8 cellular contexts compared by ENCODE assay signal in the genomic region with DNA sequence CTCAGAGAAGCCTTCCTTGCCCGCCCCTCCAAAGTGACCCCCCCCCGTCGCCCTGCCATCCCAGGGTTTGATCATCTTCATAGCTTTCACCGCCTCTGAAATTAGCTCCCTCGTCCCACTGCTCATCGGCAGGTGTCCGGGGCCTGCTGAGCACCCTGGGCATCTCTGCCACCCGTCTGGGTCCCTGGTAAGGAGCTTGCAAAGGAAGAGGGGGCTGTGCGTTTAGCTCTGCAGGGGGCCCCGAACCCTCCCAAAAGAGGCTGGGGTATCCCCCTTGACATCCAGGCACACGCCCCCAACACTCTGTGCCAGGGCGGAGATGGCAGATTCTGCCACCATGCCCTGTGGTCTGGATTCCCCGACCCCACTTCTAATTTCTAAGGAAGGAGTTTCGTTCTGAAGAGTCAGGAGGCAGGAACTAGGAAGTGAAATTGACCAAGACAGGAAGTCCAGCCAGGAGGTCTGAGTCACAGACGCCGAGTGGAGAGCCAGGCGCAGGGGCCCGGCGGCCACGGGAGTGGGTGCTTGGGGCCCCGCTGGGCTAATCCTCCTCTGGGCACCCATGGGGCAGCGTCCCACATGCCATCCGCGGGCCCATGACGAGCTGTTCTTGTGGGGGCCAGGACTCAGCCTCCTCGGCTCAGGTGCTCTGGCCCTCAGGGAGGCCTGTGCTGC.
DNase-seq lines count a peak whose midpoint lies in the region; ATAC-seq and TF ChIP-seq lines count a peak whose summit lies in the region.

No MANE protein-coding gene starts in this region.

- H3K27ac ChIP-seq in smooth muscle cell (ENCODE audit: low read depth): peak overlapping the region; percentile 90
- no peak overlapping the region for H3K27ac ChIP-seq in effector memory CD4-positive, alpha-beta T cell (ENCODE audit: insufficient read depth, low read length, poor library complexity, severe bottlenecking)

- peaks cover 31% of the 10 kb centered on the region for H3K4me1 ChIP-seq in smooth muscle cell (ENCODE audit: low read depth)
- peaks cover 15% of the 10 kb centered on the region for H3K4me1 ChIP-seq in effector memory CD4-positive, alpha-beta T cell (ENCODE audit: control insufficient read depth, insufficient read depth, low read length, poor library complexity, severe bottlenecking)

- DNase-seq in GM10266 (ENCODE audit: extremely low spot score): peak; percentile 63
- DNase-seq in T-cell: peak in 1 of 34 experiments; percentile 33
- peak; percentile 81 for DNase-seq in glomerular visceral epithelial cell (ENCODE audit: extremely low spot score)
- no peak for DNase-seq in smooth muscle cell (lab: John Stamatoyannopoulos, UW; ENCODE audit: unreplicated experiment)
- no peak for DNase-seq in SHP77 treated with DMSO at 0.1 percent for 48 hours (lab: John Stamatoyannopoulos, UW)
- DNase-seq in effector memory CD4-positive, alpha-beta T cell: no peak
- no peak for DNase-seq in activated gamma-delta T cell treated with Interleukin-2 at 50 U/mL for 16 hours

- H3K27ac Mint-ChIP-seq in T-cell: peak overlapping the region in 1 of 2 donors; percentile 88

- peak overlapping the region; percentile 44 to 69 (median 50) for H3K4me3 Mint-ChIP-seq in T-cell

- peaks cover 33 to 39% (median 35%) of the 10 kb centered on the region in 3 donors for H3K4me1 Mint-ChIP-seq in T-cell

- no peaks in the 10 kb centered on the region for H3K9me3 Mint-ChIP-seq in T-cell

- H3K27me3 ChIP-seq in smooth muscle cell (ENCODE audit: low read depth): no peaks in the 10 kb centered on the region
- no peaks in the 10 kb centered on the region for H3K27me3 ChIP-seq in effector memory CD4-positive, alpha-beta T cell (replicated peaks; ENCODE audit: control insufficient read depth, insufficient read depth, low read length, poor library complexity, severe bottlenecking)

- H3K36me3 ChIP-seq in smooth muscle cell (ENCODE audit: low read depth): no peaks in the 10 kb centered on the region
- peaks cover 25% of the 10 kb centered on the region for H3K36me3 ChIP-seq in effector memory CD4-positive, alpha-beta T cell (ENCODE audit: control insufficient read depth, insufficient read depth, low read length)

- no peak overlapping the region for H3K4me3 ChIP-seq in smooth muscle cell
- H3K4me3 ChIP-seq in effector memory CD4-positive, alpha-beta T cell (ENCODE audit: insufficient read depth, low read depth, low read length, poor library complexity, severe bottlenecking): no peak overlapping the region

- peak overlapping the region; percentile 44 for H3K4me2 ChIP-seq in smooth muscle cell

- H3K9me3 ChIP-seq in smooth muscle cell (replicated peaks; ENCODE audit: low read depth): no peaks in the 10 kb centered on the region
- no peaks in the 10 kb centered on the region for H3K9me3 ChIP-seq in effector memory CD4-positive, alpha-beta T cell (ENCODE audit: control insufficient read depth, low read length)

- CTCF ChIA-PET in T-cell (lab: Charles Lee): no interaction called here

- peaks cover 43% of the 10 kb centered on the region for H3F3A ChIP-seq in smooth muscle cell (ENCODE audit: low read depth)

- TF ChIP-seq CTCF in GM10266 (IDR thresholded peaks at IDR 0.05; ENCODE audit: control insufficient read depth, insufficient read depth, low read depth, missing control alignments): no peak
- TF ChIP-seq CTCF in smooth muscle cell (IDR thresholded peaks at IDR 0.05; ENCODE audit: borderline replicate concordance, insufficient read depth, poor library complexity, severe bottlenecking): no peak

- peaks cover 27% of the 10 kb centered on the region for H3K79me2 ChIP-seq in smooth muscle cell (ENCODE audit: low read depth)

- H4K20me1 ChIP-seq in smooth muscle cell (ENCODE audit: low read depth): peaks cover 95% of the 10 kb centered on the region

- ATAC-seq in HG02981 (IDR thresholded peaks at IDR 0.05; ENCODE audit: unreplicated experiment) (peak; percentile 36), T-cell (replicated peaks in 1 of 4) (no peak)

- WGBS in smooth muscle cell (ENCODE audit: low lambda C conversion rate): 60% methylated on average over 24 of the region's 26 CpGs

- POLR2A ChIA-PET in T-cell (lab: Charles Lee): interaction anchor here in 1 of 2 donors (0.6 kb wide), 1 partner anchor 50 kb away, joined by 3 read pairs; no protein-coding TSS in a partner anchor

- H2AFZ ChIP-seq in smooth muscle cell (ENCODE audit: low read depth): no peak overlapping the region

- H3K9ac ChIP-seq in smooth muscle cell (ENCODE audit: low read depth): peak overlapping the region; percentile 34

- no peaks in the 10 kb centered on the region for H3K27me3 Mint-ChIP-seq in T-cell

- peaks cover 13% of the 10 kb centered on the region for H3K36me3 Mint-ChIP-seq in T-cell

Comparison
In these comparisons a context has a peak if more than half of its experiments do, and no peak if none do; other contexts are left out.
1. DNase-seq: peak in GM10266 (single experiment) and glomerular visceral epithelial cell (single experiment); none in smooth muscle cell (single experiment), SHP77 treated with DMSO at 0.1 percent for 48 hours (single experiment), effector memory CD4-positive, alpha-beta T cell (0 of 3) and activated gamma-delta T cell treated with Interleukin-2 at 50 U/mL for 16 hours (single experiment).